In genomic region chr14:24576766-24577165, GRCh38 we compare ENCODE assay signal across 23 cellular contexts. TPM values are rescaled to one million over a fixed set of nuclear protein-coding genes. Genes with fewer than 3 reads are reported as not detected.
"Had no signal": no experiment of that assay in that cellular context is flagged by ENCODE, and none has a peak within 500 bp of the region (broad histone marks: within the 10 kb centered on the region; RNA-seq: fewer than 3 reads in every experiment).

No MANE protein-coding gene starts in this region.

- H3K27me3 ChIP-seq: adrenal gland, ascending aorta, colonic mucosa, testis, vagina had no signal

- H3K4me3 ChIP-seq: adrenal gland, ascending aorta, colonic mucosa, esophagus muscularis mucosa, left ventricle myocardium inferior, testis, vagina had no signal

- H3K36me3 ChIP-seq: adrenal gland, ascending aorta, colonic mucosa, esophagus muscularis mucosa, left ventricle myocardium inferior, vagina had no signal

- H3K9me3 ChIP-seq: adrenal gland, ascending aorta, colonic mucosa, esophagus muscularis mucosa, left ventricle myocardium inferior, testis, vagina had no signal

- H3K27ac ChIP-seq: adrenal gland, ascending aorta, colonic mucosa, esophagus muscularis mucosa, left ventricle myocardium inferior, testis, vagina had no signal

- H3K4me1 ChIP-seq: adrenal gland, ascending aorta, colonic mucosa, esophagus muscularis mucosa, left ventricle myocardium inferior, testis, vagina had no signal

- ATAC-seq: activated CD4-positive, alpha-beta T cell treated with anti-CD3 and anti-CD28 coated beads for 36 hours; activated T-helper 17 cell treated with anti-CD3 and anti-CD28 coated beads, Interleukin-2, amount 50 U/mL, for 72 hours; naive thymus-derived CD8-positive, alpha-beta T cell had no signal

- DNase-seq: activated B cell treated with CpG ODN at 0.5 μM for 24 hours; activated CD4-positive, alpha-beta T cell treated with anti-CD3 and anti-CD28 coated beads for 36 hours; activated CD4-positive, alpha-beta T cell treated with anti-CD3 and anti-CD28 coated beads, Interleukin-2, amount 50 U/mL, for 4 hours; activated CD8-positive, alpha-beta memory T cell treated with anti-CD3 and anti-CD28 coated beads for 24 hours; activated CD8-positive, alpha-beta memory T cell treated with anti-CD3 and anti-CD28 coated beads, Interleukin-2, amount 50 U/mL, for 4 hours; activated T-cell treated with anti-CD3 and anti-CD28 coated beads, Interleukin-2, amount 50 U/mL, for 24 hours; adrenal gland; colonic mucosa; head of caudate nucleus; hypothalamus; left ventricle myocardium inferior; naive thymus-derived CD8-positive, alpha-beta T cell; stimulated activated CD4-positive, alpha-beta T cell treated with anti-CD3 and anti-CD28 coated beads, Interleukin-4, amount 100 ng/mL, for 1 hour; stimulated activated naive CD4-positive, alpha-beta T cell; testis had no signal

RNA-seq across cellular contexts. Expression of gene CTSG, which starts 0.7 kb away (rescaled TPM):
- total RNA-seq: activated B cell treated with CpG ODN at 0.5 μM for 24 hours; activated T-helper 17 cell treated with anti-CD3 and anti-CD28 coated beads, Interleukin-2, amount 50 U/mL, for 72 hours; ascending aorta; frontal cortex; lung microvascular endothelial cell; mesothelial cell of epicardium; naive thymus-derived CD8-positive, alpha-beta T cell; osteoblast had no signal
- polyA plus RNA-seq: naive thymus-derived CD8-positive, alpha-beta T cell had no signal

RNA-seq across cellular contexts. Expression of gene GZMH, which starts 32.7 kb away (rescaled TPM):
- total RNA-seq: frontal cortex, left ventricle myocardium inferior, lung microvascular endothelial cell, mesothelial cell of epicardium, osteoblast, vagina had no signal

RNA-seq across cellular contexts. Expression of gene GZMB, which starts 57.2 kb away (rescaled TPM):
- total RNA-seq: ascending aorta, frontal cortex, lung microvascular endothelial cell, mesothelial cell of epicardium, osteoblast had no signal
